Comparison of ENCODE assay signal across 8 cellular contexts in the genomic region with DNA sequence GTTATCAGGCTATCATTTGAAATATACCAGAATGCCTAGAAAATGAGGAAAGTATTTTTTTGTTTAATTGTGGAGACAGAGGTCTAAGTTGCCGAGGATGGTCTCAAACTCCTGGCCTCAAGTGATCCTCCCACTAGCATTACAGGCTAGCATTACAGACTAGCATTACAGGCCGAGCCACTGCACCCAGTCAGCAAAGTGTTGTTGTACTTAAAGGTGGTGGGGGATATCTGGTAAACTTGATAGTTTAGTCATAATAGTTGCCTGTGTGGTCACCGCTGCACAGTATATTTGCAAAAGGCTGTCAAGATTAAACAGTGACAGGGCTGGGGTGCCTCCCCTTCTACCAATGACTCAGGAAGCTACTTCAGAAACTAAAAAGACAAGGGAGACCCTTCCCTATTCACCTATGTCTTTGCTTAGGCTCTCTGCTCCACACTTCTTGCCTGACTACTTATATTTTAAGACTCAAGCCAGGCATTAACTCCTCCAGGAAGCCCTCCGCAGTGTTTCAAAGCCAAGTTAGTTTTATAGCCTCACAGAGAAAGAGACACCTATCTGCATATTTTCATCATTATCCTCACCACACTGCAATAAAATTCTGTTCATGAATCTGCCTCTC. TPM values are rescaled to one million over a fixed set of nuclear protein-coding genes. Genes with fewer than 3 reads are reported as not detected.
DNase-seq lines count a peak whose midpoint lies in the region; ATAC-seq lines count a peak whose summit lies in the region.

No MANE protein-coding gene starts in this region.

- DNase-seq in HK-2 (ENCODE audit: unreplicated experiment) (peak; percentile 65), glomerular visceral epithelial cell (ENCODE audit: extremely low spot score) (peak; percentile 67), NCI-H1930 (lab: John Stamatoyannopoulos, UW) (no peak), NCI-H524 treated with DMSO at 0.1 percent for 48 hours (lab: John Stamatoyannopoulos, UW) (no peak), caudate nucleus (lab: John Stamatoyannopoulos, UW) (no peak), mesenteric fat pad (ENCODE audit: low spot score) (no peak)

- ATAC-seq in GM18499 (IDR thresholded peaks at IDR 0.05; ENCODE audit: insufficient read depth, unreplicated experiment) (peak; percentile 59), GM21576 (IDR thresholded peaks at IDR 0.05; ENCODE audit: unreplicated experiment) (peak; percentile 42)

- H3K27ac ChIP-seq in caudate nucleus (ENCODE audit: low read depth, low read length), result no peak overlapping the region

RNA-seq across cellular contexts. Expression of a gene that starts 3.1 kb away (rescaled TPM):
- 55.7 TPM for total RNA-seq in mesenteric fat pad

Comparison
In these comparisons a context has a peak if more than half of its experiments do, and no peak if none do; other contexts are left out.
1. DNase-seq: peak in HK-2 (single experiment) and glomerular visceral epithelial cell (single experiment); none in NCI-H1930 (0 of 2), NCI-H524 treated with DMSO at 0.1 percent for 48 hours (single experiment), caudate nucleus (0 of 61) and mesenteric fat pad (single experiment).